1 cellular context compared by ENCODE assay signal in genomic region chr4:20251796-20252655, GRCh38.
TF ChIP-seq lines count a peak whose summit lies in the region.

Gene SLIT2 (plus strand): TSS chr4:20251905. CDS start chr4:20253816, 1,911 bp downstream.

TF ChIP-seq in HepG2, 621 proteins besides CTCF, POLR2A, EP300 and RAD21 (continued from another document):
- peak; percentile 64; the same call in 1 of the 2 replicates for TF ChIP-seq ZNF441 (CRISPR knock-in tag; IDR thresholded peaks at IDR 0.05; ENCODE audit: borderline replicate concordance)
- TF ChIP-seq ZC3H4 (CRISPR knock-in tag; IDR thresholded peaks at IDR 0.05; ENCODE audit: borderline replicate concordance): no peak
- TF ChIP-seq ZNF260 (CRISPR knock-in tag; IDR thresholded peaks at IDR 0.05; ENCODE audit: borderline replicate concordance, low read depth): no peak
- no peak for TF ChIP-seq SP1 (IDR thresholded peaks at IDR 0.05)
- peak; percentile 43; the same call in 1 of the 2 replicates for TF ChIP-seq SP1 (CRISPR knock-in tag; IDR thresholded peaks at IDR 0.05)
- no peak for TF ChIP-seq TSC22D2 (CRISPR knock-in tag; IDR thresholded peaks at IDR 0.05; ENCODE audit: borderline replicate concordance)
- peak; percentile 25 for TF ChIP-seq SKI (IDR thresholded peaks at IDR 0.05; ENCODE audit: partially characterized antibody)
- TF ChIP-seq NONO (IDR thresholded peaks at IDR 0.05): no peak
- TF ChIP-seq NONO (CRISPR knock-in tag; conservative IDR thresholded peaks at IDR 0.05): no peak
- TF ChIP-seq POLR2G (IDR thresholded peaks at IDR 0.05; ENCODE audit: low read depth, low read length): 0 out of 2 replicates have a peak, but pooled peaks have one; percentile 39
- TF ChIP-seq ZMYM4 (CRISPR knock-in tag; IDR thresholded peaks at IDR 0.05): peak; percentile 79
- TF ChIP-seq HNRNPL (IDR thresholded peaks at IDR 0.05; ENCODE audit: low read depth, low read length): no peak
- TF ChIP-seq, protein P1, sequence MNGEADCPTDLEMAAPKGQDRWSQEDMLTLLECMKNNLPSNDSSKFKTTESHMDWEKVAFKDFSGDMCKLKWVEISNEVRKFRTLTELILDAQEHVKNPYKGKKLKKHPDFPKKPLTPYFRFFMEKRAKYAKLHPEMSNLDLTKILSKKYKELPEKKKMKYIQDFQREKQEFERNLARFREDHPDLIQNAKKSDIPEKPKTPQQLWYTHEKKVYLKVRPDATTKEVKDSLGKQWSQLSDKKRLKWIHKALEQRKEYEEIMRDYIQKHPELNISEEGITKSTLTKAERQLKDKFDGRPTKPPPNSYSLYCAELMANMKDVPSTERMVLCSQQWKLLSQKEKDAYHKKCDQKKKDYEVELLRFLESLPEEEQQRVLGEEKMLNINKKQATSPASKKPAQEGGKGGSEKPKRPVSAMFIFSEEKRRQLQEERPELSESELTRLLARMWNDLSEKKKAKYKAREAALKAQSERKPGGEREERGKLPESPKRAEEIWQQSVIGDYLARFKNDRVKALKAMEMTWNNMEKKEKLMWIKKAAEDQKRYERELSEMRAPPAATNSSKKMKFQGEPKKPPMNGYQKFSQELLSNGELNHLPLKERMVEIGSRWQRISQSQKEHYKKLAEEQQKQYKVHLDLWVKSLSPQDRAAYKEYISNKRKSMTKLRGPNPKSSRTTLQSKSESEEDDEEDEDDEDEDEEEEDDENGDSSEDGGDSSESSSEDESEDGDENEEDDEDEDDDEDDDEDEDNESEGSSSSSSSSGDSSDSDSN (CRISPR knock-in tag; IDR thresholded peaks at IDR 0.05): peak; percentile 10; the same call in 1 of the 2 replicates
- TF ChIP-seq ZNF687 (CRISPR knock-in tag; IDR thresholded peaks at IDR 0.05): peak; percentile 61; the same call in 1 of the 2 replicates
- TF ChIP-seq, protein P2, sequence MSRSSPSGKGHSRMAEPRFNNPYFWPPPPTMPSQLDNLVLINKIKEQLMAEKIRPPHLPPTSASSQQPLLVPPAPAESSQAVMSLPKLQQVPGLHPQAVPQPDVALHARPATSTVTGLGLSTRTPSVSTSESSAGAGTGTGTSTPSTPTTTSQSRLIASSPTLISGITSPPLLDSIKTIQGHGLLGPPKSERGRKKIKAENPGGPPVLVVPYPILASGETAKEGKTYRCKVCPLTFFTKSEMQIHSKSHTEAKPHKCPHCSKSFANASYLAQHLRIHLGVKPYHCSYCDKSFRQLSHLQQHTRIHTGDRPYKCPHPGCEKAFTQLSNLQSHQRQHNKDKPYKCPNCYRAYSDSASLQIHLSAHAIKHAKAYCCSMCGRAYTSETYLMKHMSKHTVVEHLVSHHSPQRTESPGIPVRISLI (CRISPR knock-in tag; IDR thresholded peaks at IDR 0.05; ENCODE audit: borderline replicate concordance): peak; percentile 42; the same call in 1 of the 2 replicates
- TF ChIP-seq, protein P3, sequence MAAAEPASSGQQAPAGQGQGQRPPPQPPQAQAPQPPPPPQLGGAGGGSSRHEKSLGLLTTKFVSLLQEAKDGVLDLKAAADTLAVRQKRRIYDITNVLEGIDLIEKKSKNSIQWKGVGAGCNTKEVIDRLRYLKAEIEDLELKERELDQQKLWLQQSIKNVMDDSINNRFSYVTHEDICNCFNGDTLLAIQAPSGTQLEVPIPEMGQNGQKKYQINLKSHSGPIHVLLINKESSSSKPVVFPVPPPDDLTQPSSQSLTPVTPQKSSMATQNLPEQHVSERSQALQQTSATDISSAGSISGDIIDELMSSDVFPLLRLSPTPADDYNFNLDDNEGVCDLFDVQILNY (CRISPR knock-in tag; conservative IDR thresholded peaks at IDR 0.05): no peak
- TF ChIP-seq, protein P4, sequence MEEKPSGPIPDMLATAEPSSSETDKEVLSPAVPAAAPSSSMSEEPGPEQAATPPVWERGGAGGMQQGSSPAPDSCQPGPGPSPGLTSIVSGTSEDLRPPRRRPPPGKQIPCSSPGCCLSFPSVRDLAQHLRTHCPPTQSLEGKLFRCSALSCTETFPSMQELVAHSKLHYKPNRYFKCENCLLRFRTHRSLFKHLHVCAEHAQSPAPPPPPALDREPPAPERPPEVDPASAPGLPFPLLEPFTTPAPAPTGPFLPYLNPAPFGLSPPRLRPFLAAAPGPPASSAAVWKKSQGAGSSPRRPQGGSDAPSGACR (CRISPR knock-in tag; IDR thresholded peaks at IDR 0.05): 0 out of 2 replicates have a peak, but pooled peaks have one; percentile 30
- TF ChIP-seq, protein P5, sequence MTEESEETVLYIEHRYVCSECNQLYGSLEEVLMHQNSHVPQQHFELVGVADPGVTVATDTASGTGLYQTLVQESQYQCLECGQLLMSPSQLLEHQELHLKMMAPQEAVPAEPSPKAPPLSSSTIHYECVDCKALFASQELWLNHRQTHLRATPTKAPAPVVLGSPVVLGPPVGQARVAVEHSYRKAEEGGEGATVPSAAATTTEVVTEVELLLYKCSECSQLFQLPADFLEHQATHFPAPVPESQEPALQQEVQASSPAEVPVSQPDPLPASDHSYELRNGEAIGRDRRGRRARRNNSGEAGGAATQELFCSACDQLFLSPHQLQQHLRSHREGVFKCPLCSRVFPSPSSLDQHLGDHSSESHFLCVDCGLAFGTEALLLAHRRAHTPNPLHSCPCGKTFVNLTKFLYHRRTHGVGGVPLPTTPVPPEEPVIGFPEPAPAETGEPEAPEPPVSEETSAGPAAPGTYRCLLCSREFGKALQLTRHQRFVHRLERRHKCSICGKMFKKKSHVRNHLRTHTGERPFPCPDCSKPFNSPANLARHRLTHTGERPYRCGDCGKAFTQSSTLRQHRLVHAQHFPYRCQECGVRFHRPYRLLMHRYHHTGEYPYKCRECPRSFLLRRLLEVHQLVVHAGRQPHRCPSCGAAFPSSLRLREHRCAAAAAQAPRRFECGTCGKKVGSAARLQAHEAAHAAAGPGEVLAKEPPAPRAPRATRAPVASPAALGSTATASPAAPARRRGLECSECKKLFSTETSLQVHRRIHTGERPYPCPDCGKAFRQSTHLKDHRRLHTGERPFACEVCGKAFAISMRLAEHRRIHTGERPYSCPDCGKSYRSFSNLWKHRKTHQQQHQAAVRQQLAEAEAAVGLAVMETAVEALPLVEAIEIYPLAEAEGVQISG (CRISPR knock-in tag; IDR thresholded peaks at IDR 0.05): no peak
- 0 out of 2 replicates have a peak, but pooled peaks have one; percentile 24 for TF ChIP-seq ZBTB34 (CRISPR knock-in tag; IDR thresholded peaks at IDR 0.05)
- no peak for TF ChIP-seq TBP (CRISPR knock-in tag; IDR thresholded peaks at IDR 0.05)
- 0 out of 2 replicates have a peak, but pooled peaks have one; percentile 5 for TF ChIP-seq ZNF792 (CRISPR knock-in tag; IDR thresholded peaks at IDR 0.05)
- TF ChIP-seq ZNF138 (CRISPR knock-in tag; IDR thresholded peaks at IDR 0.05; ENCODE audit: low read depth): no peak
- TF ChIP-seq DRAP1 (CRISPR knock-in tag; IDR thresholded peaks at IDR 0.05): peak; percentile 86
- TF ChIP-seq ZFP41 (CRISPR knock-in tag; IDR thresholded peaks at IDR 0.05; ENCODE audit: borderline replicate concordance): no peak
- no peak for TF ChIP-seq ZNF782 (CRISPR knock-in tag; IDR thresholded peaks at IDR 0.05; ENCODE audit: borderline replicate concordance)
- TF ChIP-seq GABPB1 (CRISPR knock-in tag; IDR thresholded peaks at IDR 0.05): peak; percentile 59
- TF ChIP-seq CHCHD3 (CRISPR knock-in tag; IDR thresholded peaks at IDR 0.05): no peak
- TF ChIP-seq SP2 (CRISPR knock-in tag; IDR thresholded peaks at IDR 0.05): no peak
- TF ChIP-seq RBFOX2 (IDR thresholded peaks at IDR 0.05; ENCODE audit: low read depth, low read length): peak; percentile 57
- no peak for TF ChIP-seq AGO1 (IDR thresholded peaks at IDR 0.05; ENCODE audit: low read depth, low read length, poor library complexity, severe bottlenecking)
- TF ChIP-seq ZNF367 (CRISPR knock-in tag; IDR thresholded peaks at IDR 0.05; ENCODE audit: borderline replicate concordance): no peak
- TF ChIP-seq, protein P6, sequence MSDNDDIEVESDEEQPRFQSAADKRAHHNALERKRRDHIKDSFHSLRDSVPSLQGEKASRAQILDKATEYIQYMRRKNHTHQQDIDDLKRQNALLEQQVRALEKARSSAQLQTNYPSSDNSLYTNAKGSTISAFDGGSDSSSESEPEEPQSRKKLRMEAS (IDR thresholded peaks at IDR 0.05): peak; percentile 51; the same call in 1 of the 2 replicates
- no peak for TF ChIP-seq NFIC (IDR thresholded peaks at IDR 0.05; ENCODE audit: low read length)
- TF ChIP-seq, protein P7, sequence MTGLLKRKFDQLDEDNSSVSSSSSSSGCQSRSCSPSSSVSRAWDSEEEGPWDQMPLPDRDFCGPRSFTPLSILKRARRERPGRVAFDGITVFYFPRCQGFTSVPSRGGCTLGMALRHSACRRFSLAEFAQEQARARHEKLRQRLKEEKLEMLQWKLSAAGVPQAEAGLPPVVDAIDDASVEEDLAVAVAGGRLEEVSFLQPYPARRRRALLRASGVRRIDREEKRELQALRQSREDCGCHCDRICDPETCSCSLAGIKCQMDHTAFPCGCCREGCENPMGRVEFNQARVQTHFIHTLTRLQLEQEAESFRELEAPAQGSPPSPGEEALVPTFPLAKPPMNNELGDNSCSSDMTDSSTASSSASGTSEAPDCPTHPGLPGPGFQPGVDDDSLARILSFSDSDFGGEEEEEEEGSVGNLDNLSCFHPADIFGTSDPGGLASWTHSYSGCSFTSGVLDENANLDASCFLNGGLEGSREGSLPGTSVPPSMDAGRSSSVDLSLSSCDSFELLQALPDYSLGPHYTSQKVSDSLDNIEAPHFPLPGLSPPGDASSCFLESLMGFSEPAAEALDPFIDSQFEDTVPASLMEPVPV (CRISPR knock-in tag; IDR thresholded peaks at IDR 0.05): no peak
